ENCODE assay signal across 16 cellular contexts in the genomic region with DNA sequence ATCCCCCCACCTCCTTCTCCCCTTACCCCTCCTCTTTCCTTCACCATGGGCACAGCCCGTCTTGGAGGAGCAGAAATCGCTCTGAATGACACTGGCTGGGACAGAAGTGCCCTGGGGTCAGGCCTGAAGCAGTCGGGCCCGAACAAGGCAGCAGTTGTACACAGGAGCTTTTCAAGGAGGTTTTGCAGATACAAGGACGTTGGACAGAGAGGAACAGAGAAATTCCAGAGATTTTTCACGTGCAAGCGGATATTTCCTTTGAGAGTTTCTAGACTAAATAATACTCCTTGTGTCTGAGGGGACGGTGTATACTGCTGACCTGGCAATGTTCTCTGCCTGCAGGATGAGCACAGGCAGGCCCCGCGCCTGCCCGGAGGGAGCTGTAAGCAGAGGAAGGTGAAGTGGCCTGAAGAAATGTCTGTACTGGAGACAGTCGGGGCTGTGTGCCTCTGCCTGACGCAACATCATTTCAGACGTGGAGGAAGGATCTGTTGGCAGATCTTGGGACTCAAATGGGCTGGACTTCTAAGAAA.
DNase-seq lines count a peak whose midpoint lies in the region; ATAC-seq, FAIRE-seq and TF ChIP-seq lines count a peak whose summit lies in the region.
"Had no signal": no experiment of that assay in that cellular context is flagged by ENCODE, and none has a peak within 500 bp of the region (broad histone marks: within the 10 kb centered on the region; RNA-seq: fewer than 3 reads in every experiment).

No MANE protein-coding gene starts in this region.

- H3K23me2 ChIP-seq in H9 (ENCODE audit: insufficient read length, low read depth, low read length, poor library complexity, severe bottlenecking), result no peaks in the 10 kb centered on the region

- no peaks in the 10 kb centered on the region for H3K36me3 Mint-ChIP-seq in H9 (ENCODE audit: insufficient read depth in 1 of 3, low read depth in 3 of 3)
- H3K36me3 Mint-ChIP-seq: activated naive CD8-positive, alpha-beta T cell; naive B cell had no signal

- H2BK20ac ChIP-seq in H9 (ENCODE audit: low read depth, low read length, poor library complexity, severe bottlenecking), result no peak overlapping the region

- H3K27ac ChIP-seq in H9 (ENCODE audit: insufficient read length, low read depth, low read length) (no peak overlapping the region), brain microvascular endothelial cell (peak overlapping the region; percentile 1), kidney (ENCODE audit: low read depth in 2 of 2, low read length in 2 of 2) (peak overlapping the region; percentile 74 to 84), sigmoid colon (peak overlapping the region in 3 of 4 donors; percentile 73 to 80 (median 76)), tibial nerve (peak overlapping the region in 2 of 4 donors; percentile 17 to 60)

- H2AK5ac ChIP-seq in H9 (ENCODE audit: insufficient read length, low read length), result no peak overlapping the region

- peak overlapping the region in 1 of 3 experiments; percentile 92; a peak in 2 of 7 replicates for H3K27ac Mint-ChIP-seq in H9
- H3K27ac Mint-ChIP-seq: activated naive CD8-positive, alpha-beta T cell; B cell; stimulated activated naive CD8-positive, alpha-beta T cell treated with anti-CD3 and anti-CD28 coated beads, Interleukin-15, Interleukin-2, amounts not matched to agents 100 ng/mL and 50 ng/mL, for 24 hours had no signal

- intact Hi-C loops in kidney (cut with DNase I) (no loop called here), sigmoid colon (cut with DNase I) (no loop called here)

- H3K9me3 ChIP-seq in H9 (ENCODE audit: control insufficient read depth, low read depth, low read length) (no peaks in the 10 kb centered on the region), kidney (ENCODE audit: control insufficient read depth in 1 of 2, low read length in 2 of 2) (no peaks in the 10 kb centered on the region), sigmoid colon (no peaks in the 10 kb centered on the region), tibial nerve (no peaks in the 10 kb centered on the region)

- no peak overlapping the region for H4K8ac ChIP-seq in H9 (replicated peaks; ENCODE audit: insufficient read length, low read depth, low read length)

- H4K20me1 ChIP-seq in H9 (ENCODE audit: control insufficient read depth, insufficient read depth, insufficient read length), result no peaks in the 10 kb centered on the region

- H4K5ac ChIP-seq in H9 (ENCODE audit: insufficient read length, low read depth, low read length), result no peak overlapping the region

- no peak overlapping the region for H2BK15ac ChIP-seq in H9 (ENCODE audit: low read depth, low read length)

- H3K4me1 Mint-ChIP-seq in H9, result peaks cover 10 to 17% of the 10 kb centered on the region in 2 experiments

- peaks cover 7% of the 10 kb centered on the region for H3K27me3 Mint-ChIP-seq in H9 (ENCODE audit: low read depth)
- H3K27me3 Mint-ChIP-seq: stimulated activated naive CD8-positive, alpha-beta T cell treated with anti-CD3 and anti-CD28 coated beads, Interleukin-15, Interleukin-2, amounts not matched to agents 100 ng/mL and 50 ng/mL, for 24 hours had no signal

- no peaks in the 10 kb centered on the region for H3K79me2 ChIP-seq in H9 (ENCODE audit: insufficient read depth, low read length)

- WGBS in H9 (ENCODE audit: extremely low coverage, insufficient read length, low lambda C conversion rate), result no CpG with 5 or more reads among the region's 14 CpGs
- 81 to 85% methylated on average over 14 of the region's 14 CpGs for WGBS in sigmoid colon, 2 donors
- WGBS in tibial nerve, 2 donors, result 38 to 42% methylated on average over 14 of the region's 14 CpGs

- H3K4me3 Mint-ChIP-seq in H9, result no peak overlapping the region
- H3K4me3 Mint-ChIP-seq: activated naive CD8-positive, alpha-beta T cell; B cell; naive B cell; stimulated activated naive CD8-positive, alpha-beta T cell treated with anti-CD3 and anti-CD28 coated beads, Interleukin-15, Interleukin-2, amounts not matched to agents 100 ng/mL and 50 ng/mL, for 24 hours had no signal

- H3K9ac ChIP-seq in H9 (ENCODE audit: extremely low read depth, insufficient read length, low read length), result no peak overlapping the region
- H3K9ac ChIP-seq in kidney (ENCODE audit: low read length in 2 of 2), result no peak overlapping the region

- H3K9me3 Mint-ChIP-seq in H9, result no peaks in the 10 kb centered on the region
- H3K9me3 Mint-ChIP-seq: stimulated activated naive CD8-positive, alpha-beta T cell treated with anti-CD3 and anti-CD28 coated beads, Interleukin-15, Interleukin-2, amounts not matched to agents 100 ng/mL and 50 ng/mL, for 24 hours had no signal

- H3K4ac ChIP-seq in H9 (ENCODE audit: low read depth, low read length), result no peak overlapping the region

- H3K4me2 ChIP-seq in H9 (ENCODE audit: insufficient read depth, insufficient read length, low read length), result no peak overlapping the region

- no peak for ATAC-seq in GM18870 (IDR thresholded peaks at IDR 0.05; ENCODE audit: unreplicated experiment)

- H3K79me1 ChIP-seq in H9 (ENCODE audit: insufficient read depth, low read depth, low read length, poor library complexity, severe bottlenecking), result no peaks in the 10 kb centered on the region

- H3K4me3 ChIP-seq in brain microvascular endothelial cell (ENCODE audit: low read depth, low read length) (no peak overlapping the region), kidney (ENCODE audit: low read length in 2 of 2) (no peak overlapping the region), sigmoid colon (no peak overlapping the region), tibial nerve (no peak overlapping the region)

- TF ChIP-seq POLR2A in sigmoid colon (IDR thresholded peaks at IDR 0.05) (no peak), tibial nerve (IDR thresholded peaks at IDR 0.05) (no peak)

- TF ChIP-seq CTCF in H9 (conservative IDR thresholded peaks at IDR 0.05), result no peak
- no peak for TF ChIP-seq CTCF in brain microvascular endothelial cell (IDR thresholded peaks at IDR 0.05; ENCODE audit: low read depth, low read length, missing control alignments)
- no peak for TF ChIP-seq CTCF in kidney (IDR thresholded peaks at IDR 0.05; ENCODE audit: borderline replicate concordance, extremely low read depth, insufficient read depth)
- no peak for TF ChIP-seq CTCF in sigmoid colon (IDR thresholded peaks at IDR 0.05)
- no peak for TF ChIP-seq CTCF in tibial nerve (IDR thresholded peaks at IDR 0.05)

- in situ Hi-C loops in brain microvascular endothelial cell (cut with HindIII; ENCODE audit: low pct_ligation_motif_present, low sequenced_read_pairs), result no loop called here

- no peak for TF ChIP-seq EP300 in sigmoid colon (IDR thresholded peaks at IDR 0.05)
- no peak for TF ChIP-seq EP300 in tibial nerve (IDR thresholded peaks at IDR 0.05)

- H3K36me3 ChIP-seq in brain microvascular endothelial cell (replicated peaks), result no peaks in the 10 kb centered on the region
- no peaks in the 10 kb centered on the region for H3K36me3 ChIP-seq in kidney (ENCODE audit: control insufficient read depth in 1 of 2, insufficient read depth in 2 of 2, low read length in 2 of 2)
- H3K36me3 ChIP-seq in sigmoid colon, result no peaks in the 10 kb centered on the region
- H3K36me3 ChIP-seq in tibial nerve, result no peaks in the 10 kb centered on the region

- H2AFZ ChIP-seq in H9 (ENCODE audit: low read length), result peak overlapping the region; percentile 33

- H3K14ac ChIP-seq in H9 (ENCODE audit: insufficient read depth, low read length), result no peak overlapping the region

- no peak overlapping the region for H2BK12ac ChIP-seq in H9 (ENCODE audit: insufficient read length, low read depth, low read length)

- H3K23ac ChIP-seq in H9 (ENCODE audit: insufficient read length, low read depth, low read length), result no peak overlapping the region

- H2BK120ac ChIP-seq in H9 (ENCODE audit: low read depth, low read length, poor library complexity, severe bottlenecking), result no peak overlapping the region

- DNase-seq in H9, result no peak
- peak; percentile 43 for DNase-seq in brain microvascular endothelial cell
- DNase-seq in kidney, result no peak
- no peak for DNase-seq in sigmoid colon
- DNase-seq in NCI-H226, result no peak
- DNase-seq in NCI-H748 treated with DMSO at 0.1 percent for 48 hours (lab: John Stamatoyannopoulos, UW), result no peak
- no peak for DNase-seq in tibial nerve (ENCODE audit: low spot score in 2 of 2)
- DNase-seq: activated CD8-positive, alpha-beta memory T cell treated with anti-CD3 and anti-CD28 coated beads for 24 hours; effector memory CD4-positive, alpha-beta T cell; naive B cell; NCI-H1105; stimulated activated CD4-positive, alpha-beta T cell treated with anti-CD3 and anti-CD28 coated beads, Interleukin-4, amount 100 ng/mL, for 1 hour had no signal

- no peak for FAIRE-seq in kidney (lab: Jason Lieb, UNC)

- H3K4me1 ChIP-seq in H9 (ENCODE audit: insufficient read depth, low read length) (no peaks in the 10 kb centered on the region; the same call in 1 of the 2 replicates), kidney (ENCODE audit: control insufficient read depth in 1 of 2, insufficient read depth in 1 of 2, low read depth in 1 of 2, low read length in 2 of 2) (peaks cover 9 to 11% of the 10 kb centered on the region in 2 donors), sigmoid colon (peaks cover 0 to 47% (median 31%) of the 10 kb centered on the region in 4 donors), tibial nerve (peaks cover 0 to 51% (median 24%) of the 10 kb centered on the region in 4 donors)

- no peak overlapping the region for H3K18ac ChIP-seq in H9 (ENCODE audit: insufficient read length, low read depth, low read length)

- H3K27me3 ChIP-seq in H9 (ENCODE audit: insufficient read depth, low read length) (no peaks in the 10 kb centered on the region), brain microvascular endothelial cell (replicated peaks) (no peaks in the 10 kb centered on the region), sigmoid colon (no peaks in the 10 kb centered on the region), tibial nerve (no peaks in the 10 kb centered on the region)

- no peak overlapping the region for H2BK5ac ChIP-seq in H9 (ENCODE audit: insufficient read length, low read length)

- no peak overlapping the region for H3T11ph ChIP-seq in H9 (ENCODE audit: low read length)

- no peak overlapping the region for H3K56ac ChIP-seq in H9 (ENCODE audit: insufficient read length, low read depth, low read length)

- H4K91ac ChIP-seq in H9 (ENCODE audit: insufficient read length, low read depth, low read length), result no peak overlapping the region
